ENCODE assay signal across 9 cellular contexts in the genomic region with DNA sequence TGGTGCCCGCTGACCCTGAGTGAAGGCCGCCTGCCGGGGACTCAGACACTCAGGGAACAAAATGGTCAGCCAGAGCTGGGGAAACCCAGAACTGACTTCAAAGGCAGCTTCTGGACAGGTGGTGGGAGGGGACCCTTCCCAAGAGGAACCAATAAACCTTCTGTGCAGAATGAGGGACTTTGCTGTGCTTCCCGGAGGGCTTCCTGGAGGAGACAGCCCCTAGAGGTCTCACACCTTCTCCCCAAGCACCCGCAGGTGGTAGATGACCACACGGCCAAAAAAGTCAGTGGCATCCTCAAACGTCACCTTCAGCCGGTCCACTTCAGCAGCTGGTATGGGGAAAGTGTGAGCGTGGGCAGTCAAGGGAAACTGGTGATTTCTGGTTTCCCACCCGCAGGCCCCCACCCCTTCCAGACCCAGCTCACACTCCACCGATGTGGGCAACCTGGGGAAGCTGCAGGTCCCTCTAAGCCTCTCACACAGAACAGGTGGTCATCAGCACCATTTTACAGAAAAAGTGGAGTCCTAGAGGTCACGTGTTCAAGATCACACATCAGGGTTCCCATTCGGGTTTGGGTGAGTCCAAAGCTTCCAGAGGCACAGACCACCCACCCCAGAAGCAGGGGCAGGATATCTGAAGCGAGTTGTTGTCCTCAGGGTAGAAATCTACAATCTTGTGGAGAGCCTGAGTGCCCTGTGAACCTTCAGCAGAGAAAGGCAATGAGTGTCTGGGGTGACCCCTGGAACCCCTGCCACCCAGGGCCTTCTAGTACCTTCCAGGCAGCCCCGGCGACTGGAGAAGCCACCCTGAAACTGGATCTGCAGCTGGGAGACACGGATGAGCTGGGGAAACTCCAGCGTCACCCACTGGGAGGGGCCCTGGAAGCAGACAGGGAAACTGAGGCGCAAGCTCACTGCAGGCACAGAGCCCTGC. TPM values are rescaled to one million over a fixed set of nuclear protein-coding genes. Genes with fewer than 3 reads are reported as not detected.
DNase-seq lines count a peak whose midpoint lies in the region; ATAC-seq and TF ChIP-seq lines count a peak whose summit lies in the region.
"Had no signal": no experiment of that assay in that cellular context is flagged by ENCODE, and none has a peak within 500 bp of the region (broad histone marks: within the 10 kb centered on the region; RNA-seq: fewer than 3 reads in every experiment).

No MANE protein-coding gene starts in this region.

- H3K27me3 Mint-ChIP-seq in activated T-cell treated with anti-CD3 and anti-CD28 coated beads, Interleukin-2, amount 50 U/mL, for 72 hours (ENCODE audit: low read depth), result no peaks in the 10 kb centered on the region
- peaks cover 2% of the 10 kb centered on the region for H3K27me3 Mint-ChIP-seq in activated naive CD8-positive, alpha-beta T cell treated with anti-CD3 and anti-CD28 coated beads, Interleukin-2, amount 50 U/mL, for 24 hours

- H3K4me3 ChIP-seq in right lobe of liver (peak overlapping the region; percentile 79 to 83 (median 81)), transverse colon (peak overlapping the region; percentile 49 to 84 (median 72))

- TF ChIP-seq POLR2A in right lobe of liver (IDR thresholded peaks at IDR 0.05) (no peak), transverse colon (IDR thresholded peaks at IDR 0.05) (no peak)

- peaks cover 2 to 5% of the 10 kb centered on the region in 2 donors for H3K36me3 Mint-ChIP-seq in activated T-cell treated with anti-CD3 and anti-CD28 coated beads, Interleukin-2, amount 50 U/mL, for 72 hours (ENCODE audit: insufficient read depth in 2 of 2)
- H3K36me3 Mint-ChIP-seq in activated naive CD8-positive, alpha-beta T cell treated with anti-CD3 and anti-CD28 coated beads, Interleukin-2, amount 50 U/mL, for 24 hours (ENCODE audit: low read depth), result peaks cover 14% of the 10 kb centered on the region

- H3K27ac ChIP-seq in right lobe of liver (no peak overlapping the region), transverse colon (peak overlapping the region; percentile 76 to 89 (median 83))

- intact Hi-C loops in right lobe of liver (cut with DNase I), result no loop called here
- intact Hi-C loops in transverse colon (cut with DNase I; ENCODE audit: low total_unique reads), result no loop called here

- in situ Hi-C loops in transverse colon (cut with MboI; ENCODE audit: low pct_ligation_motif_present in 1 of 4, low pct_unique_long_range_greater_than_20kb in 1 of 4, low sequenced_read_pairs in 3 of 4), result no loop called here

- peak overlapping the region; percentile 90 to 95 for H3K4me3 Mint-ChIP-seq in activated T-cell treated with anti-CD3 and anti-CD28 coated beads, Interleukin-2, amount 50 U/mL, for 72 hours
- peak overlapping the region; percentile 95 for H3K4me3 Mint-ChIP-seq in activated naive CD8-positive, alpha-beta T cell treated with anti-CD3 and anti-CD28 coated beads, Interleukin-2, amount 50 U/mL, for 24 hours

- peaks cover 0 to 10% (median 1%) of the 10 kb centered on the region in 4 donors for H3K4me1 ChIP-seq in right lobe of liver
- peaks cover 5 to 9% (median 8%) of the 10 kb centered on the region in 4 donors for H3K4me1 ChIP-seq in transverse colon

- no peaks in the 10 kb centered on the region for H3K9me3 ChIP-seq in right lobe of liver
- no peaks in the 10 kb centered on the region for H3K9me3 ChIP-seq in transverse colon
- H3K9me3 ChIP-seq: testis had no signal

- H3K27ac Mint-ChIP-seq in activated T-cell treated with anti-CD3 and anti-CD28 coated beads, Interleukin-2, amount 50 U/mL, for 72 hours, result peak overlapping the region; percentile 86
- H3K27ac Mint-ChIP-seq in activated naive CD8-positive, alpha-beta T cell treated with anti-CD3 and anti-CD28 coated beads, Interleukin-2, amount 50 U/mL, for 24 hours, result peak overlapping the region; percentile 93

- H3K36me3 ChIP-seq in right lobe of liver, result peaks cover 0 to 3% (median 0%) of the 10 kb centered on the region in 4 donors
- peaks cover 0 to 15% (median 3%) of the 10 kb centered on the region in 4 donors for H3K36me3 ChIP-seq in transverse colon

- TF ChIP-seq EP300 in transverse colon (IDR thresholded peaks at IDR 0.05; ENCODE audit: low read depth), result no peak

- H3K9me3 Mint-ChIP-seq in activated T-cell treated with anti-CD3 and anti-CD28 coated beads, Interleukin-2, amount 50 U/mL, for 72 hours, result no peaks in the 10 kb centered on the region
- no peaks in the 10 kb centered on the region for H3K9me3 Mint-ChIP-seq in activated naive CD8-positive, alpha-beta T cell treated with anti-CD3 and anti-CD28 coated beads, Interleukin-2, amount 50 U/mL, for 24 hours

- no peak for ATAC-seq in activated T-cell treated with anti-CD3 and anti-CD28 coated beads, Interleukin-2, amount 50 U/mL, for 72 hours (replicated peaks in 1 of 2)
- ATAC-seq in activated naive CD8-positive, alpha-beta T cell treated with anti-CD3 and anti-CD28 coated beads, Interleukin-2, amount 50 U/mL, for 24 hours, result no peak
- no peak for ATAC-seq in right lobe of liver
- ATAC-seq in HG02840 (IDR thresholded peaks at IDR 0.05; ENCODE audit: low FRiP score, unreplicated experiment), result no peak
- no peak for ATAC-seq in HG02759 (IDR thresholded peaks at IDR 0.05; ENCODE audit: unreplicated experiment)

- no peak for DNase-seq in activated T-cell treated with anti-CD3 and anti-CD28 coated beads, Interleukin-2, amount 50 U/mL, for 72 hours
- no peak for DNase-seq in activated T-cell treated with anti-CD3 and anti-CD28 coated beads for 4 hours
- no peak for DNase-seq in activated naive CD8-positive, alpha-beta T cell treated with anti-CD3 and anti-CD28 coated beads, Interleukin-2, amount 50 U/mL, for 24 hours
- DNase-seq in right lobe of liver, result no peak
- DNase-seq in transverse colon, result no peak
- DNase-seq in cerebellar cortex (ENCODE audit: low spot score), result no peak
- DNase-seq: testis had no signal

- WGBS in right lobe of liver (ENCODE audit: insufficient coverage, low coverage, low lambda C conversion rate, missing lambda C conversion rate), result 68% methylated on average over 8 of the region's 19 CpGs
- WGBS in transverse colon (ENCODE audit: low coverage in 1 of 2), 2 donors, result 72 to 81% methylated on average over 4 to 19 of the region's 19 CpGs

- no peak for TF ChIP-seq CTCF in right lobe of liver (IDR thresholded peaks at IDR 0.05)
- no peak for TF ChIP-seq CTCF in transverse colon (IDR thresholded peaks at IDR 0.05)

- peaks cover 32% of the 10 kb centered on the region for H3K4me1 Mint-ChIP-seq in activated T-cell treated with anti-CD3 and anti-CD28 coated beads, Interleukin-2, amount 50 U/mL, for 72 hours (ENCODE audit: low read depth)
- H3K4me1 Mint-ChIP-seq in activated naive CD8-positive, alpha-beta T cell treated with anti-CD3 and anti-CD28 coated beads, Interleukin-2, amount 50 U/mL, for 24 hours, result peaks cover 26% of the 10 kb centered on the region

- H3K27me3 ChIP-seq in right lobe of liver, result no peaks in the 10 kb centered on the region
- no peaks in the 10 kb centered on the region for H3K27me3 ChIP-seq in transverse colon
- H3K27me3 ChIP-seq: testis had no signal

RNA-seq across cellular contexts. Expression of gene NR2C2AP, which starts 1.2 kb away (rescaled TPM):
- total RNA-seq in activated T-cell treated with anti-CD3 and anti-CD28 coated beads, Interleukin-2, amount 50 U/mL, for 72 hours, result 10 to 100 TPM; 27.5 to 34.6 TPM
- total RNA-seq in right lobe of liver, result 10 to 100 TPM in 1 of 6 experiments, 1 to 10 TPM in 5; 2.6 to 11.3 (median 5.4) TPM
- 10 to 100 TPM in 1 of 4 donors, 1 to 10 TPM in 3; 2.2 to 12.3 (median 6.4) TPM for total RNA-seq in transverse colon

RNA-seq across cellular contexts. Expression of gene NCAN, which starts 9.8 kb away (rescaled TPM):
- under 1 TPM in 1 of 2 donors, not detected in 1; 0.14 TPM for total RNA-seq in activated T-cell treated with anti-CD3 and anti-CD28 coated beads, Interleukin-2, amount 50 U/mL, for 72 hours
- total RNA-seq in right lobe of liver (under 1 TPM in 4 of 6 experiments, not detected in 2; 0.04 to 0.07 (median 0.06) TPM), transverse colon (under 1 TPM in 1 of 4 donors, not detected in 3; 0.16 TPM)

RNA-seq across cellular contexts. Expression of gene RFXANK, which starts 9.9 kb away (rescaled TPM):
- 100 to 1,000 TPM in 1 of 2 donors, 10 to 100 TPM in 1; 83.8 to 107 TPM for total RNA-seq in activated T-cell treated with anti-CD3 and anti-CD28 coated beads, Interleukin-2, amount 50 U/mL, for 72 hours
- total RNA-seq in right lobe of liver (10 to 100 TPM; 13.8 to 21.2 (median 17.3) TPM), transverse colon (10 to 100 TPM; 35.9 to 51.1 (median 48.6) TPM)

RNA-seq across cellular contexts. Expression of gene BORCS8, which starts 10.0 kb away (rescaled TPM):
- total RNA-seq in activated T-cell treated with anti-CD3 and anti-CD28 coated beads, Interleukin-2, amount 50 U/mL, for 72 hours, result 10 to 100 TPM; 10.7 to 16.2 TPM
- 10 to 100 TPM in 3 of 6 experiments, 1 to 10 TPM in 3; 6.0 to 12.2 (median 9.8) TPM for total RNA-seq in right lobe of liver
- 100 to 1,000 TPM in 1 of 4 donors, 10 to 100 TPM in 3; 13.0 to 132 (median 26.6) TPM for total RNA-seq in transverse colon

RNA-seq across cellular contexts. Expression of gene MEF2B, which starts 31.9 kb away (rescaled TPM):
- total RNA-seq in activated T-cell treated with anti-CD3 and anti-CD28 coated beads, Interleukin-2, amount 50 U/mL, for 72 hours, result 1 to 10 TPM; 2.1 to 6.4 TPM
- total RNA-seq in right lobe of liver (1 to 10 TPM in 2 of 6 experiments, under 1 TPM in 2, not detected in 2; 0.24 to 2.1 (median 0.97) TPM), transverse colon (under 1 TPM in 1 of 4 donors, not detected in 3; 0.95 TPM)

Comparison
In these comparisons a context has a peak if more than half of its experiments do, and no peak if none do; other contexts are left out.
1. H3K27ac ChIP-seq: peak in transverse colon (4 of 4); none in right lobe of liver (0 of 3).